In the genomic region with DNA sequence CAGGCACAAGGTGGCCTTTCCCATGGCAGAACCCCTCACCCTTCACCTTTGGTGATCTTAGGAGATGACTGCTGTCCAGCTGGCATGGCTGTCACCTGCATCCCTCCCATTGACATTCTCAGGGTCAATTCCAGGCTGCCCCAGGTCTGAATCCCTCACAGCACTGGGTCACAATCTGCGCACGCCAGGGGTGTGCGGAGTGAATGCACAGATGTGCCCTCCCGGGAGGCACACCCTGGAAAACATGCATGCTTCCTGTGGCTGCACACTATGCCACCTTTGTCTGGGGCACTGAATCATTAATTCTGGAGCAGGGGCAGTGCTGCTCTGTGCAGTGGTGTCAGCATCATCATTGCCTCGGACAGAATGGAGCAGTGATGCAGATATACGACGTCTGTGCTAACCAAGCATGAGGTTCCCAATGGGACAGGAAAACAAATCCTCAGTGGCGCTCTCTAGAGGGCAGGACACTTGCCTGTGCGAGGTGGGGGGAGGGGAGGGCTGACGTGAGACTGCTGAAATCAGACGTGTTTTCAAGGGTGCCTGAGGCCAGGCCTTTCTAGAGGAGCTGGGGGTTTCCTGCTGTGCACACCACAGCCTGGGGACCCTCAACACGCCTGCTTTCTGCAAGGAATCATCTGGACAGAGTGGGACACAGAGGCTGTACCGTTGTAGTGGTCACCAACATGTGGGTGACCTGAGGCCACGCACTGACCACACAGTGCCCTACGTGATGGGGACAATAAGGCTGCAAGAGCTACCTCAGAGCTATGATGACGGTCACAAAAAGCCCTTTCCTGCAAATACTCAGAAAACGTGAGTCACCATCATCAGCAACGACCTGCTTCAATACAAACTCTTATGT, we compare ENCODE assay signal across 14 cellular contexts.
DNase-seq lines count a peak whose midpoint lies in the region; ATAC-seq, FAIRE-seq and TF ChIP-seq lines count a peak whose summit lies in the region.
"Had no signal": no experiment of that assay in that cellular context is flagged by ENCODE, and none has a peak within 500 bp of the region (broad histone marks: within the 10 kb centered on the region; RNA-seq: fewer than 3 reads in every experiment).

No MANE protein-coding gene starts in this region.

- H3K9ac ChIP-seq in GM12878 (ENCODE audit: control insufficient read depth, insufficient read depth, low read length), result no peak overlapping the region

- ATAC-seq in HG03442 (IDR thresholded peaks at IDR 0.05; ENCODE audit: unreplicated experiment) (peak; percentile 11), GM12878 (no peak)

- H3K4me1 Mint-ChIP-seq in activated CD4-positive, alpha-beta T cell treated with anti-CD3 and anti-CD28 coated beads, Interleukin-2, amount 10 ng/mL, durations not matched to agents 7 days and 5 days, result peaks cover 35% of the 10 kb centered on the region

- in situ Hi-C loops in GM12878 (cut with MboI), result no loop called here

- intact Hi-C loops in GM12878 (cut with micrococcal nuclease; ENCODE audit: unreplicated experiment) (no loop called here), posterior vena cava (cut with DNase I) (no loop called here)

- no peaks in the 10 kb centered on the region for H3K9me3 ChIP-seq in GM12878 (replicated peaks; ENCODE audit: control insufficient read depth, insufficient read depth, low read length)
- H3K9me3 ChIP-seq: HAP-1 had no signal

- H3K27ac ChIP-seq in GM12878 (ENCODE audit: control insufficient read depth, insufficient read depth), result peak overlapping the region; percentile 17

- RAD21 ChIA-PET in GM12878 (lab: Charles Lee; ENCODE audit: unreplicated experiment), result interaction anchor here (1.5 kb wide), 1 partner anchor 27 kb away, joined by 5 read pairs; no protein-coding TSS in a partner anchor

- POLR2A ChIA-PET in activated CD4-positive, alpha-beta T cell treated with anti-CD3 and anti-CD28 coated beads, Interleukin-2, amount 10 ng/mL, durations not matched to agents 7 days and 5 days (lab: Charles Lee), result no interaction called here
- POLR2A ChIA-PET in GM12878 (lab: Charles Lee), result no interaction called here

- H3K4me3 Mint-ChIP-seq in activated CD4-positive, alpha-beta T cell treated with anti-CD3 and anti-CD28 coated beads, Interleukin-2, amount 10 ng/mL, durations not matched to agents 7 days and 5 days, result no peak overlapping the region

- peaks cover 2% of the 10 kb centered on the region; the same call in 1 of the 2 replicates for H3K79me2 ChIP-seq in GM12878 (ENCODE audit: control insufficient read depth, insufficient read depth, low read length)

- DNase-seq in activated CD4-positive, alpha-beta T cell treated with anti-CD3 and anti-CD28 coated beads for 48 hours, result peak; percentile 22
- DNase-seq in activated CD4-positive, alpha-beta T cell treated with anti-CD3 and anti-CD28 coated beads, Interleukin-2, amount 10 ng/mL, durations not matched to agents 7 days and 5 days, result no peak
- DNase-seq in GM12878 (ENCODE audit: low read depth, low spot score) (no peak), posterior vena cava (ENCODE audit: low spot score) (no peak), A172 (ENCODE audit: low spot score) (no peak)
- peak; percentile 39 for DNase-seq in stimulated activated CD8-positive, alpha-beta memory T cell treated with anti-CD3 and anti-CD28 coated beads, Interleukin-4, amount 100 ng/mL, for 48 hours
- DNase-seq in stimulated activated CD4-positive, alpha-beta T cell treated with anti-CD3 and anti-CD28 coated beads, Interleukin-1b, Interleukin-23, amount 100 ng/mL, for 48 hours, result no peak
- DNase-seq: cortex of kidney, kidney glomerular epithelial cell, NCI-H187, T-helper 9 cell had no signal

- TF ChIP-seq EP300 in GM12878 (IDR thresholded peaks at IDR 0.05; ENCODE audit: borderline replicate concordance in 1 of 2, control insufficient read depth in 1 of 2, low read depth in 2 of 2, low read length in 2 of 2), result no peak

- no peaks in the 10 kb centered on the region for H3K9me3 Mint-ChIP-seq in activated CD4-positive, alpha-beta T cell treated with anti-CD3 and anti-CD28 coated beads, Interleukin-2, amount 10 ng/mL, durations not matched to agents 7 days and 5 days

- 17% methylated on average over 18 of the region's 18 CpGs for WGBS in GM12878 (ENCODE audit: insufficient coverage, insufficient replicate concordance, low lambda C conversion rate, missing lambda C conversion rate)

- TF ChIP-seq CTCF in GM12878 (IDR thresholded peaks at IDR 0.05 in 2 of 3, conservative IDR thresholded peaks at IDR 0.05 in 1 of 3; ENCODE audit: control insufficient read depth in 2 of 3, extremely low read depth in 1 of 3, insufficient read depth in 1 of 3, low read depth in 3 of 3, low read length in 3 of 3), result peak in 1 of 3 experiments; percentile 12; a peak in 1 of 6 replicates

- H3K27me3 ChIP-seq in GM12878 (replicated peaks in 1 of 2; ENCODE audit: control insufficient read depth in 2 of 2, insufficient read depth in 2 of 2, low read length in 1 of 2), result no peaks in the 10 kb centered on the region

- no peaks in the 10 kb centered on the region for H3K36me3 Mint-ChIP-seq in activated CD4-positive, alpha-beta T cell treated with anti-CD3 and anti-CD28 coated beads, Interleukin-2, amount 10 ng/mL, durations not matched to agents 7 days and 5 days (ENCODE audit: low read depth)

- H2AFZ ChIP-seq in GM12878 (ENCODE audit: control insufficient read depth, low read depth, low read length), result no peak overlapping the region

- no peak overlapping the region for H3K4me3 ChIP-seq in GM12878
- H3K4me3 ChIP-seq: HAP-1 had no signal

- SMC1A ChIA-PET in GM12878 (lab: Charles Lee; ENCODE audit: uncharacterized antibody, unreplicated experiment), result interaction anchor here (0.6 kb wide), 1 partner anchor 16 kb away, joined by 3 read pairs; no protein-coding TSS in a partner anchor

- no peak for TF ChIP-seq RAD21 in GM12878 (IDR thresholded peaks at IDR 0.05; ENCODE audit: insufficient read depth, low read depth, low read length)

- CTCF ChIA-PET in activated CD4-positive, alpha-beta T cell treated with anti-CD3 and anti-CD28 coated beads, Interleukin-2, amount 10 ng/mL, durations not matched to agents 7 days and 5 days (lab: Charles Lee), result interaction anchor here (1.3 kb wide), 1 partner anchor 9 kb away, joined by 6 read pairs; no protein-coding TSS in a partner anchor
- CTCF ChIA-PET in GM12878 (lab: Yijun Ruan, JAX), result no interaction called here

- peaks cover 5 to 8% of the 10 kb centered on the region in 2 experiments; a peak in 2 of 4 replicates for H3K36me3 ChIP-seq in GM12878 (ENCODE audit: control insufficient read depth in 2 of 2, insufficient read depth in 2 of 2, low read length in 1 of 2)
- H3K36me3 ChIP-seq: HAP-1 had no signal

- H3K4me1 ChIP-seq in GM12878 (ENCODE audit: control insufficient read depth, insufficient read depth, low read length), result peaks cover 61% of the 10 kb centered on the region
- H3K4me1 ChIP-seq: HAP-1 had no signal

- FAIRE-seq in GM12878 (lab: Jason Lieb, UNC), result no peak
- FAIRE-seq: G401.6 had no signal

- no peak overlapping the region for H3K4me2 ChIP-seq in GM12878 (ENCODE audit: control insufficient read depth, insufficient read depth)

- no peaks in the 10 kb centered on the region for H3K27me3 Mint-ChIP-seq in activated CD4-positive, alpha-beta T cell treated with anti-CD3 and anti-CD28 coated beads, Interleukin-2, amount 10 ng/mL, durations not matched to agents 7 days and 5 days

- no TSS peak for BruUV-seq in GM12878 (replicated peaks; lab: Mats Ljungman, UMichigan)

- TF ChIP-seq POLR2A in GM12878 (IDR thresholded peaks at IDR 0.05; ENCODE audit: low read depth, low read length), result peak; percentile 27; the same call in 1 of the 2 replicates

- H3K27ac Mint-ChIP-seq in activated CD4-positive, alpha-beta T cell treated with anti-CD3 and anti-CD28 coated beads, Interleukin-2, amount 10 ng/mL, durations not matched to agents 7 days and 5 days, result no peak overlapping the region

- no peaks in the 10 kb centered on the region for H4K20me1 ChIP-seq in GM12878 (ENCODE audit: control insufficient read depth, insufficient read depth)

TF ChIP-seq in GM12878, 131 proteins besides CTCF, POLR2A, EP300 and RAD21 (continues in another document):
- TF ChIP-seq ATF7 (IDR thresholded peaks at IDR 0.05; ENCODE audit: low read depth) (no peak), SPI1 (IDR thresholded peaks at IDR 0.05; ENCODE audit: borderline replicate concordance, insufficient read depth, low read depth, low read length) (no peak), SUZ12 (IDR thresholded peaks at IDR 0.05; ENCODE audit: unreplicated experiment) (no peak), POLR2AphosphoS2 (IDR thresholded peaks at IDR 0.05; ENCODE audit: low read depth, low read length) (no peak), RBBP5 (conservative IDR thresholded peaks at IDR 0.05) (no peak), MEF2B (IDR thresholded peaks at IDR 0.05; ENCODE audit: partially characterized antibody, poor library complexity, severe bottlenecking) (no peak), SMAD5 (IDR thresholded peaks at IDR 0.05; ENCODE audit: low read depth) (no peak), SMARCA5 (IDR thresholded peaks at IDR 0.05) (no peak), KLF5 (IDR thresholded peaks at IDR 0.05; ENCODE audit: partially characterized antibody) (no peak), NFYA (IDR thresholded peaks at IDR 0.05; ENCODE audit: borderline replicate concordance, low read depth, low read length) (no peak)
- TF ChIP-seq, protein P1, sequence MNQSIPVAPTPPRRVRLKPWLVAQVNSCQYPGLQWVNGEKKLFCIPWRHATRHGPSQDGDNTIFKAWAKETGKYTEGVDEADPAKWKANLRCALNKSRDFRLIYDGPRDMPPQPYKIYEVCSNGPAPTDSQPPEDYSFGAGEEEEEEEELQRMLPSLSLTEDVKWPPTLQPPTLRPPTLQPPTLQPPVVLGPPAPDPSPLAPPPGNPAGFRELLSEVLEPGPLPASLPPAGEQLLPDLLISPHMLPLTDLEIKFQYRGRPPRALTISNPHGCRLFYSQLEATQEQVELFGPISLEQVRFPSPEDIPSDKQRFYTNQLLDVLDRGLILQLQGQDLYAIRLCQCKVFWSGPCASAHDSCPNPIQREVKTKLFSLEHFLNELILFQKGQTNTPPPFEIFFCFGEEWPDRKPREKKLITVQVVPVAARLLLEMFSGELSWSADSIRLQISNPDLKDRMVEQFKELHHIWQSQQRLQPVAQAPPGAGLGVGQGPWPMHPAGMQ (IDR thresholded peaks at IDR 0.05; ENCODE audit: borderline replicate concordance), result no peak
- TF ChIP-seq, protein P2, sequence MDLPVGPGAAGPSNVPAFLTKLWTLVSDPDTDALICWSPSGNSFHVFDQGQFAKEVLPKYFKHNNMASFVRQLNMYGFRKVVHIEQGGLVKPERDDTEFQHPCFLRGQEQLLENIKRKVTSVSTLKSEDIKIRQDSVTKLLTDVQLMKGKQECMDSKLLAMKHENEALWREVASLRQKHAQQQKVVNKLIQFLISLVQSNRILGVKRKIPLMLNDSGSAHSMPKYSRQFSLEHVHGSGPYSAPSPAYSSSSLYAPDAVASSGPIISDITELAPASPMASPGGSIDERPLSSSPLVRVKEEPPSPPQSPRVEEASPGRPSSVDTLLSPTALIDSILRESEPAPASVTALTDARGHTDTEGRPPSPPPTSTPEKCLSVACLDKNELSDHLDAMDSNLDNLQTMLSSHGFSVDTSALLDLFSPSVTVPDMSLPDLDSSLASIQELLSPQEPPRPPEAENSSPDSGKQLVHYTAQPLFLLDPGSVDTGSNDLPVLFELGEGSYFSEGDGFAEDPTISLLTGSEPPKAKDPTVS (IDR thresholded peaks at IDR 0.05; ENCODE audit: low read depth, low read length), result no peak

Comparison
In these comparisons a context has a peak if more than half of its experiments do, and no peak if none do; other contexts are left out.
1. DNase-seq: peak in activated CD4-positive, alpha-beta T cell treated with anti-CD3 and anti-CD28 coated beads for 48 hours (single experiment) and stimulated activated CD8-positive, alpha-beta memory T cell treated with anti-CD3 and anti-CD28 coated beads, Interleukin-4, amount 100 ng/mL, for 48 hours (single experiment); none in activated CD4-positive, alpha-beta T cell treated with anti-CD3 and anti-CD28 coated beads, Interleukin-2, amount 10 ng/mL, durations not matched to agents 7 days and 5 days (single experiment), GM12878 (single experiment), posterior vena cava (single experiment), stimulated activated CD4-positive, alpha-beta T cell treated with anti-CD3 and anti-CD28 coated beads, Interleukin-1b, Interleukin-23, amount 100 ng/mL, for 48 hours (single experiment) and A172 (single experiment).